In genomic region chr10:6017781-6018354, GRCh38 we compare ENCODE assay signal across 23 cellular contexts. TPM values are rescaled to one million over a fixed set of nuclear protein-coding genes. Genes with fewer than 3 reads are reported as not detected.
A peak's percentile ranks its signal among the peaks of the same experiment; 100 is the strongest.
DNase-seq lines count a peak whose midpoint lies in the region; ATAC-seq and TF ChIP-seq lines count a peak whose summit lies in the region.
"Had no signal": no experiment of that assay in that cellular context is flagged by ENCODE, and none has a peak within 500 bp of the region (broad histone marks: within the 10 kb centered on the region; RNA-seq: fewer than 3 reads in every experiment).

No MANE protein-coding gene starts in this region.

- DNase-seq in activated T-cell treated with anti-CD3 and anti-CD28 coated beads, Interleukin-2, amount 50 U/mL, for 48 hours: peak; percentile 14 to 16
- DNase-seq in activated T-cell treated with anti-CD3 and anti-CD28 coated beads, Interleukin-2, amount 50 U/mL, for 1 hour: no peak
- DNase-seq in left lung (no peak), stomach (no peak)
- DNase-seq in CD8-positive, alpha-beta T cell: no peak
- DNase-seq: ACHN; activated naive CD4-positive, alpha-beta T cell treated with anti-CD3 and anti-CD28 coated beads, Interleukin-2, amount 50 U/mL, for 16 hours; DMS153; mesenchymal stem cell; NCI-H187; NCI-H226; NK-92 treated with Interleukin-12 subunit alpha and Interleukin-12 subunit beta, amount 100 ng/mL, for 24 hours; psoas muscle; stimulated activated CD4-positive, alpha-beta T cell treated with anti-CD3 and anti-CD28 coated beads, Interleukin-12 subunit alpha, Interleukin-12 subunit beta, amount 100 ng/mL, for 4 hours had no signal

- H3K27me3 ChIP-seq in left lung: no peaks in the 10 kb centered on the region
- H3K27me3 ChIP-seq in stomach: no peaks in the 10 kb centered on the region
- H3K27me3 ChIP-seq in CD8-positive, alpha-beta T cell (ENCODE audit: insufficient read depth, low read length): no peaks in the 10 kb centered on the region

- peaks cover 100% of the 10 kb centered on the region for H3K36me3 Mint-ChIP-seq in activated T-helper 17 cell treated with anti-CD3 and anti-CD28 coated beads, Interleukin-2, amount 50 U/mL, for 72 hours (ENCODE audit: low read depth)
- H3K36me3 Mint-ChIP-seq in CD8-positive, alpha-beta T cell: peaks cover 4% of the 10 kb centered on the region

- TF ChIP-seq EP300 in stomach (IDR thresholded peaks at IDR 0.05): no peak

- H3K27ac Mint-ChIP-seq in activated T-helper 17 cell treated with anti-CD3 and anti-CD28 coated beads, Interleukin-2, amount 50 U/mL, for 72 hours: peak overlapping the region; percentile 99
- no peak overlapping the region for H3K27ac Mint-ChIP-seq in CD8-positive, alpha-beta T cell

- no peaks in the 10 kb centered on the region for H3K27me3 Mint-ChIP-seq in activated T-helper 17 cell treated with anti-CD3 and anti-CD28 coated beads, Interleukin-2, amount 50 U/mL, for 72 hours
- H3K27me3 Mint-ChIP-seq in CD8-positive, alpha-beta T cell (ENCODE audit: low read depth): no peaks in the 10 kb centered on the region

- no peak for TF ChIP-seq CTCF in left lung (IDR thresholded peaks at IDR 0.05)
- no peak for TF ChIP-seq CTCF in stomach (IDR thresholded peaks at IDR 0.05)
- no peak for TF ChIP-seq CTCF in CD8-positive, alpha-beta T cell (IDR thresholded peaks at IDR 0.05)

- no peaks in the 10 kb centered on the region for H3K9me3 ChIP-seq in left lung
- no peaks in the 10 kb centered on the region for H3K9me3 ChIP-seq in stomach
- H3K9me3 ChIP-seq in CD8-positive, alpha-beta T cell (ENCODE audit: low read length): no peaks in the 10 kb centered on the region
- H3K9me3 ChIP-seq: psoas muscle had no signal

- intact Hi-C loops in left lung (cut with DNase I): no loop called here
- intact Hi-C loops in stomach (cut with DNase I; ENCODE audit: low total_unique reads): loop anchor here (10.0 kb wide), 1 partner anchor 67 kb away; the partner anchor contains the start of gene RBM17
- intact Hi-C loops in CD8-positive, alpha-beta T cell (cut with DNase I, micrococcal nuclease): loop anchor here in 1 of 2 experiments (10.0 kb wide), 1 partner anchor 657 kb away; no protein-coding TSS in a partner anchor

- no peak overlapping the region for H3K4me3 Mint-ChIP-seq in activated T-helper 17 cell treated with anti-CD3 and anti-CD28 coated beads, Interleukin-2, amount 50 U/mL, for 72 hours
- no peak overlapping the region for H3K4me3 Mint-ChIP-seq in CD8-positive, alpha-beta T cell
- H3K4me3 Mint-ChIP-seq: dendritic cell treated with granulocyte-macrophage colony-stimulating factor and Interleukin-4, amounts not matched to agents 40 ng/mL and 50 ng/mL, for 4 days had no signal

- POLR2A ChIA-PET in CD8-positive, alpha-beta T cell (lab: Charles Lee): no interaction called here

- no peak for TF ChIP-seq POLR2A in stomach (IDR thresholded peaks at IDR 0.05)

- H3K4me3 ChIP-seq in left lung (no peak overlapping the region), stomach (no peak overlapping the region)
- H3K4me3 ChIP-seq in CD8-positive, alpha-beta T cell (ENCODE audit: low read depth, low read length): no peak overlapping the region
- H3K4me3 ChIP-seq: K562, psoas muscle had no signal

- H3K4me1 Mint-ChIP-seq in activated T-helper 17 cell treated with anti-CD3 and anti-CD28 coated beads, Interleukin-2, amount 50 U/mL, for 72 hours: peaks cover 53% of the 10 kb centered on the region
- peaks cover 14% of the 10 kb centered on the region for H3K4me1 Mint-ChIP-seq in CD8-positive, alpha-beta T cell (ENCODE audit: low read depth)

- H3K36me3 ChIP-seq in left lung (no peaks in the 10 kb centered on the region), stomach (no peaks in the 10 kb centered on the region)
- H3K36me3 ChIP-seq in CD8-positive, alpha-beta T cell (ENCODE audit: insufficient read depth, low read length): no peaks in the 10 kb centered on the region

- H3K9me3 Mint-ChIP-seq in activated T-helper 17 cell treated with anti-CD3 and anti-CD28 coated beads, Interleukin-2, amount 50 U/mL, for 72 hours: peaks cover 5% of the 10 kb centered on the region
- H3K9me3 Mint-ChIP-seq in CD8-positive, alpha-beta T cell: no peaks in the 10 kb centered on the region

- no peak for ATAC-seq in activated T-helper 17 cell treated with anti-CD3 and anti-CD28 coated beads, Interleukin-2, amount 50 U/mL, for 72 hours (replicated peaks)
- ATAC-seq in left lung: no peak
- ATAC-seq in CD8-positive, alpha-beta T cell: no peak
- ATAC-seq in GM21447 (IDR thresholded peaks at IDR 0.05; ENCODE audit: unreplicated experiment): no peak
- ATAC-seq in GM21528 (IDR thresholded peaks at IDR 0.05; ENCODE audit: low FRiP score, unreplicated experiment): no peak
- ATAC-seq: K562 had no signal

- WGBS in stomach, 5 donors: 44 to 75% (median 64%) methylated on average over 6 to 8 of the region's 8 CpGs

- CTCF ChIA-PET in CD8-positive, alpha-beta T cell (lab: Charles Lee): interaction anchor here (1.5 to 7.9 kb wide), 2 partner anchors 69 kb away, joined by 5 to 94 read pairs; no protein-coding TSS in a partner anchor

- peak overlapping the region; percentile 19 to 63 for H3K27ac ChIP-seq in left lung
- peak overlapping the region; percentile 28 to 71 (median 64) for H3K27ac ChIP-seq in stomach
- no peak overlapping the region for H3K27ac ChIP-seq in CD8-positive, alpha-beta T cell (ENCODE audit: low read depth, low read length)
- H3K27ac ChIP-seq: C4-2B, epithelial cell of prostate, psoas muscle had no signal

- peaks cover 0 to 6% of the 10 kb centered on the region in 2 donors for H3K4me1 ChIP-seq in left lung
- peaks cover 0 to 12% (median 9%) of the 10 kb centered on the region in 4 donors for H3K4me1 ChIP-seq in stomach
- H3K4me1 ChIP-seq in CD8-positive, alpha-beta T cell (ENCODE audit: insufficient read depth, low read length): peaks cover 13% of the 10 kb centered on the region
- H3K4me1 ChIP-seq: psoas muscle had no signal

RNA-seq across cellular contexts. Expression of gene IL15RA, which starts 40.5 kb away (rescaled TPM):
- total RNA-seq in activated T-helper 17 cell treated with anti-CD3 and anti-CD28 coated beads, Interleukin-2, amount 50 U/mL, for 72 hours: 10 to 100 TPM; 25.5 to 28.2 TPM
- total RNA-seq in left lung (10 to 100 TPM; 14.7 to 46.2 TPM), stomach (10 to 100 TPM in 3 of 5 donors, 1 to 10 TPM in 2; 6.7 to 63.0 (median 16.1) TPM)
- 10 to 100 TPM; 13.9 to 26.1 (median 15.7) TPM for polyA plus RNA-seq in stomach
- 1 to 10 TPM; 4.8 to 5.4 TPM for total RNA-seq in CD8-positive, alpha-beta T cell
- polyA plus RNA-seq: neural cell had no signal

RNA-seq across cellular contexts. Expression of gene IL2RA, which starts 44.3 kb away (rescaled TPM):
- total RNA-seq in activated T-helper 17 cell treated with anti-CD3 and anti-CD28 coated beads, Interleukin-2, amount 50 U/mL, for 72 hours: 1,000 to 10,000 TPM; 1,342 to 1,348 TPM
- total RNA-seq in left lung (1 to 10 TPM; 1.7 to 4.1 TPM), stomach (1 to 10 TPM in 2 of 5 donors, under 1 TPM in 1, not detected in 2; 0.45 to 2.3 (median 1.5) TPM)
- polyA plus RNA-seq in stomach: 1 to 10 TPM in 1 of 3 donors, under 1 TPM in 2; 0.46 to 1.3 (median 0.60) TPM
- 1 to 10 TPM; 1.8 to 2.5 TPM for total RNA-seq in CD8-positive, alpha-beta T cell
- total RNA-seq: RPMI7951 had no signal
- polyA plus RNA-seq: K562, neural cell had no signal

Comparison
In these comparisons a context has a peak if more than half of its experiments do, and no peak if none do; other contexts are left out.
1. DNase-seq: peak in activated T-cell treated with anti-CD3 and anti-CD28 coated beads, Interleukin-2, amount 50 U/mL, for 48 hours (2 of 2); none in activated T-cell treated with anti-CD3 and anti-CD28 coated beads, Interleukin-2, amount 50 U/mL, for 1 hour (single experiment), left lung (0 of 2), stomach (single experiment) and CD8-positive, alpha-beta T cell (0 of 7).
2. RNA of gene IL2RA, which starts 44.3 kb away (total RNA-seq): 1,342 to 1,348 TPM in activated T-helper 17 cell treated with anti-CD3 and anti-CD28 coated beads, Interleukin-2, amount 50 U/mL, for 72 hours; 1.7 to 4.1 TPM in left lung, 1.8 to 2.5 TPM in CD8-positive, alpha-beta T cell and 0.45 to 2.3 TPM in stomach; every median in the first group is over 100 times any median in the second.